ENCODE assay signal across 1 cellular context in the genomic region with DNA sequence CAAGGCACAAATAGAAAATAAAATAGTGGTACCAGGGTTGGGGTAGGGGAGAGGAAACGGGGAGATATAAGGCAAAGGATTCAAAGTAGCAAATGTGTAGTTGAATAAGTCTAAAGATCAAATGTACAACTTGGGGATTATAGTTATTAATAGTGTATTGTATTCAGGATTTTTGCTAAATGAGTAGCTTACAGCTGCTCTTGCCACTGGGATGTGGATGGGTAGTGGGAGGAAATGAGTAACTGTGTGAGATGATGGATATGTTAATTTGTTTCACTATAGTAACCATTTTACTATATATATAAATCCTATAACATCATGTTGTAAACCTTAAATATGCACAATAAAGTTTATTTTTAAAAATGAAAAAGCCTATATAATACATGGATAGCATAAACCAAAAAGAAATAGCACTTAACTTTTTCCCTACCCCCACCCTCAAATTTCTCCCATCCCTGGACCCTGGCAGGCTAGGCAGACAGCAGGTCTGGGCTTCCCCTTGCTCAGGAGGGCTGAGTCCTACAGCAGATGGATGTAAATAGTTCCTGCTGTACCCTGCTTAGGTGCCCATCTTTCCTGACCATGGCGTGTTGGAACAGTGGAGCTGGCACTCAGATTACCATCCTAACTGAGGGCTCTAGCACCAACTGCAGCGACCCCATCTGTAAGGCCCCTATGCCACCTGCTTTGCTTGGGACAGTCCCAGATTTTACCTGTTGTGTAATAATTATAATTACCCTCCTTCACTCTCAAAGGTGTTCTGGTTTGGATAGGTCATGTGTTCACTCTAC.
TF ChIP-seq lines count a peak whose summit lies in the region.

No MANE protein-coding gene starts in this region.

TF ChIP-seq in endothelial cell of umbilical vein, 7 proteins besides CTCF, POLR2A, EP300 and RAD21:
- TF ChIP-seq JUN (IDR thresholded peaks at IDR 0.05; ENCODE audit: borderline replicate concordance, insufficient read depth, insufficient read length, low read depth) (peak; percentile 33), EZH2 (IDR thresholded peaks at IDR 0.05; ENCODE audit: borderline replicate concordance, low read depth, low read length, severe bottlenecking) (no peak), GATA2 (IDR thresholded peaks at IDR 0.05; ENCODE audit: insufficient read depth, insufficient read length, low read depth, low read length) (no peak), MYC (IDR thresholded peaks at IDR 0.05; ENCODE audit: low read depth, low read length) (no peak), FOS (IDR thresholded peaks at IDR 0.05; ENCODE audit: borderline replicate concordance, insufficient read depth, low read length) (peak; percentile 51), POLR2AphosphoS5 (IDR thresholded peaks at IDR 0.05; ENCODE audit: insufficient read depth, low read depth, low read length) (no peak)
- TF ChIP-seq, protein P1, sequence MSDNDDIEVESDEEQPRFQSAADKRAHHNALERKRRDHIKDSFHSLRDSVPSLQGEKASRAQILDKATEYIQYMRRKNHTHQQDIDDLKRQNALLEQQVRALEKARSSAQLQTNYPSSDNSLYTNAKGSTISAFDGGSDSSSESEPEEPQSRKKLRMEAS (IDR thresholded peaks at IDR 0.05; ENCODE audit: insufficient read depth, insufficient read length) = no peak
